ENCODE assay signal across 8 cellular contexts in genomic region chr2:73859721-73860586, GRCh38. TPM values are rescaled to one million over a fixed set of nuclear protein-coding genes. Genes with fewer than 3 reads are reported as not detected.
A peak's percentile ranks its signal among the peaks of the same experiment; 100 is the strongest.
DNase-seq lines count a peak whose midpoint lies in the region; ATAC-seq, FAIRE-seq and TF ChIP-seq lines count a peak whose summit lies in the region.

No MANE protein-coding gene starts in this region.

- no peak for FAIRE-seq in K562 (lab: Jason Lieb, UNC)

- POLR2A ChIA-PET in Panc1 (lab: Charles Lee) (no interaction called here), K562 (lab: Yijun Ruan, JAX) (no interaction called here)

- TF ChIP-seq RAD21 in K562 (CRISPR knock-in tag; conservative IDR thresholded peaks at IDR 0.05 in 1 of 2, IDR thresholded peaks at IDR 0.05 in 1 of 2) = no peak

- H2AFZ ChIP-seq in K562 (ENCODE audit: low read depth, low read length) = no peak overlapping the region

- BruUV-seq in Panc1 (replicated peaks; lab: Mats Ljungman, UMichigan) = no TSS peak
- no TSS peak for BruUV-seq in K562 (replicated peaks; lab: Mats Ljungman, UMichigan)

- no peak for TF ChIP-seq POLR2A in K562 (conservative IDR thresholded peaks at IDR 0.05)

- H3K27ac ChIP-seq in Panc1 (ENCODE audit: low read length) (no peak overlapping the region), K562 (ENCODE audit: extremely low read depth, low read depth, low read length) (no peak overlapping the region)

- DNase-seq in Daoy (ENCODE audit: low read depth) (peak; percentile 78), Panc1 (ENCODE audit: low read depth, low spot score) (peak; percentile 46), K562 (ENCODE audit: extremely low read depth in 1 of 4, low spot score in 3 of 4) (peak in 3 of 4 experiments; percentile 23 to 35 (median 30)), renal cortical epithelial cell (ENCODE audit: low read depth) (peak; percentile 81), NCI-H1417 treated with DMSO at 0.1 percent for 48 hours (lab: John Stamatoyannopoulos, UW) (no peak), UCSD-AML1 (lab: John Stamatoyannopoulos, UW; ENCODE audit: unreplicated experiment) (no peak), NCI-H1694 treated with DMSO at 0.1 percent for 48 hours (lab: John Stamatoyannopoulos, UW) (no peak)

- TF ChIP-seq CTCF in Panc1 (IDR thresholded peaks at IDR 0.05) = no peak
- TF ChIP-seq CTCF in K562 (IDR thresholded peaks at IDR 0.05 in 2 of 3, conservative IDR thresholded peaks at IDR 0.05 in 1 of 3; ENCODE audit: insufficient read depth in 2 of 3, low read depth in 1 of 3, low read length in 3 of 3) = no peak

- ATAC-seq in Panc1 (peak; percentile 71; the same call in 1 of the 2 replicates), K562 (no peak), GM19397 (IDR thresholded peaks at IDR 0.05; ENCODE audit: unreplicated experiment) (no peak)

- 83% methylated on average over 6 of the region's 6 CpGs for WGBS in K562 (ENCODE audit: insufficient coverage, low coverage, missing lambda C conversion rate)

- H3K79me2 ChIP-seq in K562 (ENCODE audit: control insufficient read depth, insufficient read depth, low read length) = no peaks in the 10 kb centered on the region

- no peaks in the 10 kb centered on the region for H3K4me1 ChIP-seq in Panc1 (ENCODE audit: control insufficient read depth, insufficient read depth, low read length)
- no peaks in the 10 kb centered on the region for H3K4me1 ChIP-seq in K562 (replicated peaks in 1 of 2; ENCODE audit: control insufficient read depth in 2 of 2, insufficient read depth in 2 of 2, low read length in 2 of 2)

- TF ChIP-seq EP300 in K562 (IDR thresholded peaks at IDR 0.05; ENCODE audit: low read length) = no peak

- H3K36me3 ChIP-seq in Panc1 (ENCODE audit: control insufficient read depth, insufficient read depth, low read length) (peaks cover 19% of the 10 kb centered on the region), K562 (ENCODE audit: control insufficient read depth, insufficient read depth, low read length) (peaks cover 77% of the 10 kb centered on the region)

- H3K27me3 ChIP-seq in Panc1 (ENCODE audit: control insufficient read depth, insufficient read depth, low read length) (no peaks in the 10 kb centered on the region), K562 (ENCODE audit: control insufficient read depth in 2 of 2, insufficient read depth in 2 of 2, low read length in 2 of 2) (no peaks in the 10 kb centered on the region)

- CTCF ChIA-PET in Panc1 (lab: Charles Lee) (no interaction called here), K562 (lab: Yijun Ruan, JAX; ENCODE audit: low intra/inter-chr PET ratio) (no interaction called here)

- no peak overlapping the region for H3K4me2 ChIP-seq in K562 (ENCODE audit: insufficient read depth, low read length)

- in situ Hi-C loops in Panc1 (cut with HindIII; ENCODE audit: low pct_unique_long_range_greater_than_20kb, low sequenced_read_pairs) = no loop called here
- in situ Hi-C loops in K562 (cut with MboI) = no loop called here

- H3K9me1 ChIP-seq in K562 (ENCODE audit: control insufficient read depth, insufficient read depth, low read length) = no peaks in the 10 kb centered on the region

- H4K20me1 ChIP-seq in K562 (replicated peaks; ENCODE audit: control insufficient read depth, insufficient read depth, low read length) = no peaks in the 10 kb centered on the region

- intact Hi-C loops in Panc1 (cut with micrococcal nuclease; ENCODE audit: unreplicated experiment) (no loop called here), K562 (cut with micrococcal nuclease) (no loop called here)

- H3K4me3 ChIP-seq in Panc1 (ENCODE audit: low read depth in 2 of 2, low read length in 2 of 2) = no peak overlapping the region
- no peak overlapping the region for H3K4me3 ChIP-seq in K562

- no peak overlapping the region for H3K9ac ChIP-seq in K562 (ENCODE audit: insufficient read depth in 1 of 2, low read depth in 2 of 2, low read length in 2 of 2)

- H3K9me3 ChIP-seq in Panc1 (ENCODE audit: control insufficient read depth, insufficient read depth, low read depth, low read length) = no peaks in the 10 kb centered on the region
- H3K9me3 ChIP-seq in K562 (replicated peaks; ENCODE audit: control insufficient read depth, insufficient read depth, low read depth, low read length) = no peaks in the 10 kb centered on the region

TF ChIP-seq in K562, 482 proteins besides CTCF, POLR2A, EP300 and RAD21 (continues in another document):
- no peak for TF ChIP-seq STAT5A (IDR thresholded peaks at IDR 0.05; ENCODE audit: borderline replicate concordance, low read length)
- TF ChIP-seq NFRKB (IDR thresholded peaks at IDR 0.05; ENCODE audit: low read depth) = no peak
- no peak for TF ChIP-seq TEAD1 (CRISPR knock-in tag; IDR thresholded peaks at IDR 0.05)
- no peak for TF ChIP-seq ZNF224 (CRISPR knock-in tag; IDR thresholded peaks at IDR 0.05)
- peak; percentile 93 for TF ChIP-seq RBM25 (IDR thresholded peaks at IDR 0.05; ENCODE audit: low read depth, low read length, severe bottlenecking)
- no peak for TF ChIP-seq ILK (tag; IDR thresholded peaks at IDR 0.05; ENCODE audit: borderline replicate concordance, low read depth)
- TF ChIP-seq JUND (IDR thresholded peaks at IDR 0.05; ENCODE audit: borderline replicate concordance, low read depth, low read length) = peak; percentile 38; the same call in 1 of the 2 replicates
- no peak; the same call in 2 of the 3 replicates for TF ChIP-seq JUND (tag; IDR thresholded peaks at IDR 0.05; ENCODE audit: borderline replicate concordance, low read depth, low read length)
- no peak for TF ChIP-seq TCF7 (IDR thresholded peaks at IDR 0.05; ENCODE audit: borderline replicate concordance)
- TF ChIP-seq SAFB2 (IDR thresholded peaks at IDR 0.05; ENCODE audit: borderline replicate concordance, low read depth, low read length, severe bottlenecking) = no peak
- no peak for TF ChIP-seq BACH1 (tag; IDR thresholded peaks at IDR 0.05)
- peak; percentile 72; the same call in 1 of the 2 replicates for TF ChIP-seq BCOR (IDR thresholded peaks at IDR 0.05)
- no peak for TF ChIP-seq NFE2L1 (tag; IDR thresholded peaks at IDR 0.05; ENCODE audit: borderline replicate concordance, low read depth)
- TF ChIP-seq MTA2 (IDR thresholded peaks at IDR 0.05; ENCODE audit: low read depth) = no peak
- no peak for TF ChIP-seq XRCC4 (IDR thresholded peaks at IDR 0.05; ENCODE audit: extremely low read depth, insufficient read depth, insufficient read length)
- no peak for TF ChIP-seq FOXJ2 (tag; IDR thresholded peaks at IDR 0.05)

RNA-seq across cellular contexts. Expression of gene STAMBP, which starts 31.2 kb away (rescaled TPM):
- 37.9 and 63.4 TPM in 2 replicates for total RNA-seq in Daoy (2014; rRNA removed; shearing (Covaris generic))
- 49.0 TPM for total RNA-seq in Panc1 (2021; ENCODE audit: unreplicated experiment)
- polyA plus RNA-seq in Panc1 (2012; ENCODE audit: insufficient read length) = 33.5 TPM
- total RNA-seq in K562 (2011; cell fraction: chromatin; rRNA removed; ENCODE audit: low replicate concordance) = 27.3 and 43.2 TPM in 2 replicates
- total RNA-seq in K562 (2011; cell fraction: nucleolus; rRNA removed) = 14.3 and 17.6 TPM in 2 replicates
- 18.6 and 21.9 TPM in 2 replicates for total RNA-seq in K562 (2011; cell fraction: nucleoplasm; rRNA removed)
- total RNA-seq in K562 (2014; rRNA removed) = 28.9 and 36.9 TPM in 2 replicates
- total RNA-seq in K562 (2014; rRNA removed; fragmentation: Illumina TruSeq; extraction: Trizol) = 48.4 and 51.0 TPM in 2 replicates
- 36.3 and 39.7 TPM in 2 replicates for total RNA-seq in K562 (2015; rRNA removed; fragmentation: Illumina TruSeq; extraction: Trizol)
- total RNA-seq in K562 (2021) = 41.1 and 44.6 TPM in 2 replicates
- 31.8 and 57.4 TPM in 2 replicates for polyA plus RNA-seq in K562 (2011; rRNA removed)
- polyA plus RNA-seq in K562 (2011; cell fraction: cytosol; rRNA removed) = 32.3 and 42.0 TPM in 2 replicates
- 43.3 and 46.7 TPM in 2 replicates for polyA plus RNA-seq in K562 (2011; cell fraction: nucleus; rRNA removed)
- 43.9 and 45.0 TPM in 2 replicates for polyA plus RNA-seq in K562 (2012)
- 59.0 and 68.1 TPM in 2 replicates for polyA plus RNA-seq in K562 (2014; fragmentation: Illumina TruSeq; extraction: Trizol)
- polyA plus RNA-seq in K562 (2014; fragmentation: Nextera tagmentation; extraction: Ambion mirVana) = 10 to 100 TPM; 50.1 to 75.2 TPM
- 48.8 and 51.4 TPM in 2 replicates for polyA plus RNA-seq in K562 (2014; rRNA removed)
- polyA minus RNA-seq in K562 (2011; rRNA and poly(A)+ RNA removed) = 36.9 and 47.8 TPM in 2 replicates
- polyA minus RNA-seq in K562 (2011; cell fraction: cytosol; rRNA and poly(A)+ RNA removed) = 13.5 and 23.7 TPM in 2 replicates
- polyA minus RNA-seq in K562 (2011; cell fraction: nucleus; rRNA and poly(A)+ RNA removed) = 14.4 and 16.4 TPM in 2 replicates
- total RNA-seq in renal cortical epithelial cell = 36.5 and 61.9 TPM in 2 replicates

RNA-seq across cellular contexts. Expression of gene ACTG2, which starts 32.9 kb away (rescaled TPM):
- 0.18 and 0.74 TPM in 2 replicates for total RNA-seq in Daoy (2014; rRNA removed; shearing (Covaris generic))
- total RNA-seq in Panc1 (2021; ENCODE audit: unreplicated experiment) = 0.23 TPM
- 0.44 TPM for polyA plus RNA-seq in Panc1 (2012; ENCODE audit: insufficient read length)
- total RNA-seq in K562 (2011; cell fraction: chromatin; rRNA removed; ENCODE audit: low replicate concordance) = not detected in 2 replicates
- not detected in 2 replicates for total RNA-seq in K562 (2011; cell fraction: nucleolus; rRNA removed)
- not detected in 2 replicates for total RNA-seq in K562 (2011; cell fraction: nucleoplasm; rRNA removed)
- not detected in 2 replicates for total RNA-seq in K562 (2014; rRNA removed)
- not detected in 2 replicates for total RNA-seq in K562 (2014; rRNA removed; fragmentation: Illumina TruSeq; extraction: Trizol)
- total RNA-seq in K562 (2015; rRNA removed; fragmentation: Illumina TruSeq; extraction: Trizol) = not detected in 2 replicates
- 0.60 and 0.67 TPM in 2 replicates for total RNA-seq in K562 (2021)
- polyA plus RNA-seq in K562 (2011; rRNA removed) = not detected in 2 replicates
- not detected in 2 replicates for polyA plus RNA-seq in K562 (2011; cell fraction: cytosol; rRNA removed)
- polyA plus RNA-seq in K562 (2011; cell fraction: nucleus; rRNA removed) = not detected in 2 replicates
- 0.22 and 0.39 TPM in 2 replicates for polyA plus RNA-seq in K562 (2012)
- polyA plus RNA-seq in K562 (2014; fragmentation: Illumina TruSeq; extraction: Trizol) = not detected in 2 replicates
- under 1 TPM in 1 of 2 experiments, not detected in 1; 0.06 TPM for polyA plus RNA-seq in K562 (2014; fragmentation: Nextera tagmentation; extraction: Ambion mirVana)
- not detected in 2 replicates for polyA plus RNA-seq in K562 (2014; rRNA removed)
- not detected in 2 replicates for polyA minus RNA-seq in K562 (2011; rRNA and poly(A)+ RNA removed)
- not detected in 2 replicates for polyA minus RNA-seq in K562 (2011; cell fraction: cytosol; rRNA and poly(A)+ RNA removed)
- not detected in 2 replicates for polyA minus RNA-seq in K562 (2011; cell fraction: nucleus; rRNA and poly(A)+ RNA removed)
- total RNA-seq in renal cortical epithelial cell = 0.15 TPM in 1 of 2 replicates, not detected in the other

Comparison
In these comparisons a context has a peak if more than half of its experiments do, and no peak if none do; other contexts are left out.
1. DNase-seq: peak in Daoy (single experiment), Panc1 (single experiment), K562 (3 of 4) and renal cortical epithelial cell (single experiment); none in NCI-H1417 treated with DMSO at 0.1 percent for 48 hours (single experiment), UCSD-AML1 (single experiment) and NCI-H1694 treated with DMSO at 0.1 percent for 48 hours (single experiment).